In the genomic region with DNA sequence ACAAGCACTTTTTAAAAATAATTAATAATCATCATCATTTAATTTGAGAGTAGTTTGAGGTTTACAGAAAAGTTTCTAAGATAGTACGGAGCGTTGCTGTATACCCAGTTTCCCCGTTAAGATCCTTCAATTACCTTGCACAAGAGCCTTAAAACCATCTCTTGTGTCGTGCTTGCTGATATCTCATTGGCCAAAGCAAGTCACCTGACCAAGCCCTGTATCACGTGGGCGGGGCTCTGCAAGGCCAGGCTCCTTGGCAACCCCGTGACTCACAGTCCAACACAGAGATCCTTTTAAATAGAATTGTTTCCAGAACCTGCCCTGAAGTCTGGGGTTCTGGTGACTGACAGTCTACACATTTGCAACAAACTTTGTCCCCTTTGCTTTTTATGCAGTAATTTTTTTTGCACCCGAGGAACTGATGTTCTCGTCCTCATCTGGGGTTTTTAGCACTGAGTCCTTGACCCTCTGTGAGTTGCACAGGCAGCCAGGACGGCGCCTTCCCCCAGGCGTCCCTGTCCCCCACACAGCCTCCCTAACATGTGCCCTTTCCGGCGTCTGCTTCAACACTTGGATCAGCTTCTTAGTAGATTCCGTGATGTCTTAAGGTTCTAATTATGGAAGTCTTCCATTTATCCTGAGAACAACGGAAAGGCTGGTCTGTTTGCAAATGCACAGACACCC, we compare ENCODE assay signal across 8 cellular contexts.
DNase-seq lines count a peak whose midpoint lies in the region; ATAC-seq, FAIRE-seq and TF ChIP-seq lines count a peak whose summit lies in the region.

No MANE protein-coding gene starts in this region.

- no peak overlapping the region for H3K4me3 ChIP-seq in astrocyte of the spinal cord (ENCODE audit: low read depth, low read length)
- H3K4me3 ChIP-seq in stomach: no peak overlapping the region
- H3K4me3 ChIP-seq in effector memory CD4-positive, alpha-beta T cell (ENCODE audit: insufficient read depth, low read depth, low read length, poor library complexity, severe bottlenecking): no peak overlapping the region

- WGBS in stomach, 5 donors: 66 to 73% (median 70%) methylated on average over 16 of the region's 16 CpGs

- DNase-seq in AG08395 (ENCODE audit: low spot score) (peak; percentile 93), HPDE6-E6E7 (ENCODE audit: extremely low spot score) (peak; percentile 22), astrocyte of the spinal cord (ENCODE audit: low read depth, low spot score) (peak; percentile 80), left colon (peak; percentile 26 to 37), stomach (peak; percentile 51), frontal cortex (ENCODE audit: low spot score in 2 of 2) (no peak)
- no peak for DNase-seq in effector memory CD4-positive, alpha-beta T cell

- no peak for TF ChIP-seq EP300 in stomach (IDR thresholded peaks at IDR 0.05)

- FAIRE-seq in frontal cortex (lab: Jason Lieb, UNC): no peak

- H3K27me3 ChIP-seq in stomach: no peaks in the 10 kb centered on the region
- H3K27me3 ChIP-seq in effector memory CD4-positive, alpha-beta T cell (replicated peaks; ENCODE audit: control insufficient read depth, insufficient read depth, low read length, poor library complexity, severe bottlenecking): no peaks in the 10 kb centered on the region

- H3K27ac ChIP-seq in stomach: peak overlapping the region in 2 of 5 donors; percentile 13 to 54
- H3K27ac ChIP-seq in effector memory CD4-positive, alpha-beta T cell (ENCODE audit: insufficient read depth, low read length, poor library complexity, severe bottlenecking): no peak overlapping the region

- H3K4me1 ChIP-seq in stomach: peaks cover 0 to 42% (median 26%) of the 10 kb centered on the region in 4 donors
- no peaks in the 10 kb centered on the region for H3K4me1 ChIP-seq in effector memory CD4-positive, alpha-beta T cell (ENCODE audit: control insufficient read depth, insufficient read depth, low read length, poor library complexity, severe bottlenecking)

- TF ChIP-seq POLR2A in stomach (IDR thresholded peaks at IDR 0.05): no peak

- in situ Hi-C loops in astrocyte of the spinal cord (cut with HindIII; ENCODE audit: low sequenced_read_pairs): no loop called here

- intact Hi-C loops in left colon (cut with DNase I, micrococcal nuclease): no loop called here
- intact Hi-C loops in stomach (cut with DNase I; ENCODE audit: low total_unique reads): no loop called here

- TF ChIP-seq CTCF in astrocyte of the spinal cord (IDR thresholded peaks at IDR 0.05; ENCODE audit: low read depth, low read length): no peak
- TF ChIP-seq CTCF in stomach (IDR thresholded peaks at IDR 0.05): no peak

- H3K9me3 ChIP-seq in stomach: peaks cover 0 to 11% (median 3%) of the 10 kb centered on the region in 4 donors
- no peaks in the 10 kb centered on the region for H3K9me3 ChIP-seq in effector memory CD4-positive, alpha-beta T cell (ENCODE audit: control insufficient read depth, low read length)

- H3K36me3 ChIP-seq in stomach: no peaks in the 10 kb centered on the region
- H3K36me3 ChIP-seq in effector memory CD4-positive, alpha-beta T cell (ENCODE audit: control insufficient read depth, insufficient read depth, low read length): no peaks in the 10 kb centered on the region

- ATAC-seq in left colon (peak; percentile 69), HG02884 (IDR thresholded peaks at IDR 0.05; ENCODE audit: unreplicated experiment) (no peak)

Comparison
In these comparisons a context has a peak if more than half of its experiments do, and no peak if none do; other contexts are left out.
1. DNase-seq: peak in AG08395 (single experiment), HPDE6-E6E7 (single experiment), astrocyte of the spinal cord (single experiment), left colon (2 of 2) and stomach (single experiment); none in effector memory CD4-positive, alpha-beta T cell (0 of 3) and frontal cortex (0 of 2).